1 cellular context compared by ENCODE assay signal in genomic region chr14:24194186-24194872, GRCh38.
TF ChIP-seq lines count a peak whose summit lies in the region.

No MANE protein-coding gene starts in this region.

TF ChIP-seq in K562, 482 proteins besides CTCF, POLR2A, EP300 and RAD21:
- TF ChIP-seq ZNF766 (CRISPR knock-in tag; conservative IDR thresholded peaks at IDR 0.05) = peak; percentile 84
- TF ChIP-seq TFE3 (CRISPR knock-in tag; IDR thresholded peaks at IDR 0.05) = no peak
